Comparison of ENCODE assay signal across 1 cellular context in genomic region chr15:31401282-31401681, GRCh38.
TF ChIP-seq lines count a peak whose summit lies in the region.

No MANE protein-coding gene starts in this region.

TF ChIP-seq in H1, 55 proteins besides CTCF, POLR2A, EP300 and RAD21:
- TF ChIP-seq BACH1 (IDR thresholded peaks at IDR 0.05; ENCODE audit: low read length) (no peak), SIX5 (IDR thresholded peaks at IDR 0.05; ENCODE audit: low read depth, low read length) (no peak), ZNF274 (IDR thresholded peaks at IDR 0.05; ENCODE audit: borderline replicate concordance, extremely low read depth, low read length) (no peak), SIN3A (conservative IDR thresholded peaks at IDR 0.05 in 1 of 2, IDR thresholded peaks at IDR 0.05 in 1 of 2; ENCODE audit: low read depth in 1 of 2, low read length in 2 of 2) (no peak), CTBP2 (IDR thresholded peaks at IDR 0.05; ENCODE audit: borderline replicate concordance, insufficient read depth, insufficient read length, low read length) (no peak), SIRT6 (IDR thresholded peaks at IDR 0.05; ENCODE audit: low read length) (no peak), KDM5A (IDR thresholded peaks at IDR 0.05; ENCODE audit: low read length) (no peak), EZH2 (IDR thresholded peaks at IDR 0.05; ENCODE audit: low read depth, low read length, severe bottlenecking) (no peak), TAF7 (optimal IDR thresholded peaks at IDR 0.05; ENCODE audit: borderline replicate concordance, low read depth, low read length) (no peak), BCL11A (IDR thresholded peaks at IDR 0.05; ENCODE audit: low read depth in 2 of 2, low read length in 2 of 2) (no peak), E2F6 (IDR thresholded peaks at IDR 0.05) (no peak), RFX5 (IDR thresholded peaks at IDR 0.05; ENCODE audit: borderline replicate concordance, low read depth, low read length) (no peak)
